Comparison of ENCODE assay signal across 22 cellular contexts in the genomic region with DNA sequence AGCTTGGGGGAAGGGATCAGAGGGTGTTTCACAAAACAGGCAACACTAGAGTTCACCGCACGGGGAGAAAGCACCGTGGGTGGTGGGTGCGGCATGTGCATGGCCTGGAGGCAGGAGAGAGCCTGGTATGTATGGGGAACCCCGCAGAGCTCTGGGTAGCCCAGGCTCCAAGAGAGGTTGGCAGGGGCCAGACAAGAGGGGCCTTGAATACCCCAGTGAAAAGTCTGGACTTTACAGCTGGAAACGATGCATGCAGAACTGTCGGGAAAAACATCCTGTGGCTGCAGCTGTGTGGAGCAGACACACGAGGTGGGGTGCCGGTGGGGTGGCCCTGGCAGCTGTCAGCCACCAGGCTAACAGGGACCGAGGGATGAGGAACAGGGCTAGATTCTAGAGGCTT. TPM values are rescaled to one million over a fixed set of nuclear protein-coding genes. Genes with fewer than 3 reads are reported as not detected.
"Had no signal": no experiment of that assay in that cellular context is flagged by ENCODE, and none has a peak within 500 bp of the region (broad histone marks: within the 10 kb centered on the region; RNA-seq: fewer than 3 reads in every experiment).

No MANE protein-coding gene starts in this region.

- H3K36me3 Mint-ChIP-seq: natural killer cell had no signal

- H3K27ac Mint-ChIP-seq: dendritic cell treated with granulocyte-macrophage colony-stimulating factor and Interleukin-4, amounts not matched to agents 40 ng/mL and 50 ng/mL, for 4 days; memory B cell; mesothelial cell of epicardium; natural killer cell had no signal

- H3K4me3 ChIP-seq: esophagus squamous epithelium, hepatocyte, left ventricle myocardium inferior, lower lobe of right lung, sigmoid colon, skin epidermis, suprapubic skin, thyroid gland, upper lobe of left lung, uterus had no signal

- H3K4me3 Mint-ChIP-seq: dendritic cell treated with granulocyte-macrophage colony-stimulating factor and Interleukin-4, amounts not matched to agents 40 ng/mL and 50 ng/mL, for 4 days; memory B cell; mesothelial cell of epicardium; natural killer cell had no signal

- H3K27me3 ChIP-seq: hepatocyte, suprapubic skin, thyroid gland, upper lobe of left lung, uterus had no signal

- H3K4me1 ChIP-seq: esophagus squamous epithelium, left ventricle myocardium inferior, lower lobe of right lung, sigmoid colon, suprapubic skin, thyroid gland, upper lobe of left lung, uterus had no signal

- H3K9me3 Mint-ChIP-seq: natural killer cell had no signal

- ATAC-seq: left cardiac atrium, lower lobe of right lung, natural killer cell had no signal

- H3K27ac ChIP-seq: esophagus squamous epithelium, hepatocyte, left ventricle myocardium inferior, lower lobe of right lung, sigmoid colon, skin epidermis, suprapubic skin, thyroid gland, upper lobe of left lung, uterus had no signal

- H3K4me1 Mint-ChIP-seq: memory B cell, natural killer cell had no signal

- DNase-seq: esophagus squamous epithelium; foreskin fibroblast; head of caudate nucleus; kidney; left cardiac atrium; left ventricle myocardium inferior; lower lobe of right lung; natural killer cell; sigmoid colon; stimulated activated CD4-positive, alpha-beta T cell treated with anti-CD3 and anti-CD28 coated beads, Interleukin-2, amount 100 ng/mL, for 24 hours; stimulated activated naive CD4-positive, alpha-beta T cell treated with Interleukin-2 at 50 U/mL for 16 hours; thyroid gland; upper lobe of left lung; uterus had no signal

- H3K9me3 ChIP-seq: lower lobe of right lung, sigmoid colon, suprapubic skin, thyroid gland, uterus had no signal

- H3K36me3 ChIP-seq: esophagus squamous epithelium, left ventricle myocardium inferior, lower lobe of right lung, sigmoid colon, suprapubic skin, thyroid gland, upper lobe of left lung, uterus had no signal

RNA-seq across cellular contexts. Expression of a gene that starts 6.8 kb away (rescaled TPM):
- total RNA-seq: myocyte, natural killer cell, pulmonary artery endothelial cell had no signal
